ENCODE assay signal across 8 cellular contexts in the genomic region with DNA sequence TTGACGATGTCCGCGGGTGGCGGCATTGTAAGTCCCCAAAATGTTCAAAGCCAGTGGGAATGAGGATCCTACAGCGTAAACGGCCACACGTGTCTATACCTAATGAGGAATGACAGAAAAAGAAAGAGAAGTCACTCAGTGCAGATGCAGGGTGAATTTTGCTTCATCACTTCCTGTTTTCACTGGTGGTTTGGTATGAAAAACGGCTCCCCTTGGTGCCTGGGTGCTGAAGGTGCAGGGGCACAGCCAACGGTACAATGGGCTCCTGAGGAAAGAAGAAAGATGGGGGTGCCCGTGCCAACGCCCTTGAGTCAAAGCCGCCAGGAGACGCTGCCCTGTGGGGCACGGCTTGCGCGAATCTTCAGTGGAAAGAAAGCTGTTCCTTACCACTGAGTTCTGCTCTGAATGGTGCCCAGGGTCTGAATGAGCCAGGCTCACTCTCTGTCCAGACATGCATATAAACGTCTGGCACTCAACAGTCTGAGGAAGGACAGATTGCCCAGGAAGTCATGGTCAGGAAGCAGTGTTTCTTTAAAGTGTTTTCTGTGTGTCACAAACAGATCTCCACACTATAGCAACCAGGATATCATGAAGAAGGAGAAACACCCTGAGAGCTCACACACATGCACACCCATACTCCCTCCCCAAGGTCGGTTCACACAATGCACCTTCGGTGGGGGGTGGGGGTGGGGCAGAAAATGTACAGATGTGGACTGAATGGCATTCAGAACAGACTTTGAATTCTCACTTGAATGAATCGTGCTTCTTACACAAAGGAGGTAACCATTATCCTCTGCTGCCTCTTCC.
DNase-seq lines count a peak whose midpoint lies in the region; ATAC-seq and TF ChIP-seq lines count a peak whose summit lies in the region.

No MANE protein-coding gene starts in this region.

- peaks cover 49% of the 10 kb centered on the region for H3K79me2 ChIP-seq in OCI-LY7 (ENCODE audit: insufficient read depth, low read depth, low read length)

- CTCF ChIA-PET in OCI-LY7 (lab: Charles Lee; ENCODE audit: unreplicated experiment), result interaction anchor here (1.0 kb wide), 1 partner anchor 9 kb away, joined by 3 read pairs; no protein-coding TSS in a partner anchor

- TF ChIP-seq EP300 in suprapubic skin (IDR thresholded peaks at IDR 0.05), result no peak

- H3K27me3 ChIP-seq in suprapubic skin, result no peaks in the 10 kb centered on the region
- H3K27me3 ChIP-seq in vagina, result no peaks in the 10 kb centered on the region

- intact Hi-C loops in OCI-LY7 (cut with micrococcal nuclease; ENCODE audit: unreplicated experiment), result loop anchor here (2.0 kb wide), 1 partner anchor 58 kb away; no protein-coding TSS in a partner anchor
- intact Hi-C loops in vagina (cut with DNase I), result no loop called here

- H3K27ac ChIP-seq in OCI-LY7 (ENCODE audit: low read depth, low read length, poor library complexity, severe bottlenecking), result peak overlapping the region; percentile 94
- H3K27ac ChIP-seq in mesodermal cell (ENCODE audit: low read depth, low read length, severe bottlenecking), result peak overlapping the region; percentile 19
- H3K27ac ChIP-seq in suprapubic skin, result no peak overlapping the region
- no peak overlapping the region for H3K27ac ChIP-seq in vagina

- TF ChIP-seq POLR2A in suprapubic skin (IDR thresholded peaks at IDR 0.05) (no peak), vagina (IDR thresholded peaks at IDR 0.05) (no peak)

- ATAC-seq in GM18502 (IDR thresholded peaks at IDR 0.05; ENCODE audit: poor library complexity, unreplicated experiment) (peak; percentile 66), HG02763 (IDR thresholded peaks at IDR 0.05; ENCODE audit: unreplicated experiment) (peak; percentile 53)
- peak; percentile 83 for ATAC-seq in activated T-helper 17 cell treated with anti-CD3 and anti-CD28 coated beads, Interleukin-2, amount 50 U/mL, for 72 hours (replicated peaks)

- DNase-seq in OCI-LY7 (ENCODE audit: low spot score) (peak; percentile 89), suprapubic skin (ENCODE audit: low spot score in 2 of 2) (no peak), T1000 (lab: John Stamatoyannopoulos, UW) (no peak), vagina (ENCODE audit: extremely low spot score in 2 of 2) (no peak)

- 87 to 90% methylated on average over 16 to 17 of the region's 20 CpGs for whole genome bisulfite sequencing in mesodermal cell (ENCODE audit: insufficient coverage in 2 of 2), 2 experiments
- 70% methylated on average over 20 of the region's 20 CpGs for WGBS in suprapubic skin

- no peaks in the 10 kb centered on the region for H3K27me3 Mint-ChIP-seq in activated T-helper 17 cell treated with anti-CD3 and anti-CD28 coated beads, Interleukin-2, amount 50 U/mL, for 72 hours

- H3K36me3 ChIP-seq in OCI-LY7 (ENCODE audit: insufficient read depth, low read length) (peaks cover 24% of the 10 kb centered on the region), mesodermal cell (ENCODE audit: control insufficient read depth, insufficient read depth, low read length) (no peaks in the 10 kb centered on the region), suprapubic skin (no peaks in the 10 kb centered on the region), vagina (no peaks in the 10 kb centered on the region)

- peaks cover 43% of the 10 kb centered on the region for H3K4me1 Mint-ChIP-seq in activated T-helper 17 cell treated with anti-CD3 and anti-CD28 coated beads, Interleukin-2, amount 50 U/mL, for 72 hours

- H3K9me3 ChIP-seq in OCI-LY7 (ENCODE audit: low read length) (peaks cover 7% of the 10 kb centered on the region; the same call in 1 of the 2 replicates), mesodermal cell (ENCODE audit: control insufficient read depth, low read length) (no peaks in the 10 kb centered on the region), suprapubic skin (no peaks in the 10 kb centered on the region), vagina (no peaks in the 10 kb centered on the region)

- H3K9me3 Mint-ChIP-seq in activated T-helper 17 cell treated with anti-CD3 and anti-CD28 coated beads, Interleukin-2, amount 50 U/mL, for 72 hours, result no peaks in the 10 kb centered on the region

- H3K4me3 ChIP-seq in OCI-LY7 (ENCODE audit: low read depth, low read length, poor library complexity, severe bottlenecking), result peak overlapping the region; percentile 89
- no peak overlapping the region for H3K4me3 ChIP-seq in mesodermal cell (ENCODE audit: extremely low read depth, insufficient read depth, low read length, poor library complexity, severe bottlenecking)
- peak overlapping the region; percentile 17 for H3K4me3 ChIP-seq in suprapubic skin
- H3K4me3 ChIP-seq in vagina, result no peak overlapping the region

- H3K4me2 ChIP-seq in OCI-LY7 (ENCODE audit: low read length), result peak overlapping the region; percentile 97

- no peaks in the 10 kb centered on the region for H3K9me2 ChIP-seq in OCI-LY7 (ENCODE audit: insufficient read depth, low read length)

- H3K36me3 Mint-ChIP-seq in activated T-helper 17 cell treated with anti-CD3 and anti-CD28 coated beads, Interleukin-2, amount 50 U/mL, for 72 hours (ENCODE audit: low read depth), result peaks cover 52% of the 10 kb centered on the region

- H4K20me1 ChIP-seq in OCI-LY7 (ENCODE audit: insufficient read depth, low read length), result peaks cover 20% of the 10 kb centered on the region; the same call in 1 of the 2 replicates

- TSS peak; percentile 82 for BruUV-seq in OCI-LY7 (replicated peaks; lab: Mats Ljungman, UMichigan)

- peak overlapping the region; percentile 86 for H3K4me3 Mint-ChIP-seq in activated T-helper 17 cell treated with anti-CD3 and anti-CD28 coated beads, Interleukin-2, amount 50 U/mL, for 72 hours

- TF ChIP-seq CTCF in OCI-LY7 (conservative IDR thresholded peaks at IDR 0.05; ENCODE audit: low read length), result peak; percentile 70
- no peak for TF ChIP-seq CTCF in suprapubic skin (IDR thresholded peaks at IDR 0.05)
- TF ChIP-seq CTCF in vagina (IDR thresholded peaks at IDR 0.05), result no peak

- H3K4me1 ChIP-seq in OCI-LY7 (ENCODE audit: insufficient read depth, low read length, poor library complexity, severe bottlenecking) (peaks cover 60% of the 10 kb centered on the region), mesodermal cell (ENCODE audit: control insufficient read depth, insufficient read depth, low read length, poor library complexity, severe bottlenecking) (peaks cover 14% of the 10 kb centered on the region), suprapubic skin (peaks cover 5% of the 10 kb centered on the region), vagina (peaks cover 11% of the 10 kb centered on the region)

- peak overlapping the region; percentile 80 for H2AFZ ChIP-seq in OCI-LY7 (ENCODE audit: low read length)

- POLR2A ChIA-PET in OCI-LY7 (lab: Charles Lee), result interaction anchor here (0.7 to 1.3 kb wide), 6 partner anchors 9 to 105 kb away, joined by 3 to 4 read pairs (median 3); no protein-coding TSS in a partner anchor

- peak overlapping the region; percentile 95 for H3K27ac Mint-ChIP-seq in activated T-helper 17 cell treated with anti-CD3 and anti-CD28 coated beads, Interleukin-2, amount 50 U/mL, for 72 hours

Comparison
In these comparisons a context has a peak if more than half of its experiments do, and no peak if none do; other contexts are left out.
1. H3K27ac ChIP-seq: peak in OCI-LY7 (single experiment) and mesodermal cell (single experiment); none in suprapubic skin (single experiment) and vagina (single experiment).
2. H3K4me3 ChIP-seq: peak in OCI-LY7 (single experiment) and suprapubic skin (single experiment); none in mesodermal cell (single experiment) and vagina (0 of 2).
3. Peak in every context shown above with its lines, with median percentiles within 50 percentile points of each other: ATAC-seq.